Comparison of ENCODE assay signal across 33 cellular contexts in genomic region chr13:91531646-91532045, GRCh38.
DNase-seq lines count a peak whose midpoint lies in the region; ATAC-seq, FAIRE-seq and TF ChIP-seq lines count a peak whose summit lies in the region.
"Had no signal": no experiment of that assay in that cellular context is flagged by ENCODE, and none has a peak within 500 bp of the region (broad histone marks: within the 10 kb centered on the region; RNA-seq: fewer than 3 reads in every experiment).

No MANE protein-coding gene starts in this region.

- no peaks in the 10 kb centered on the region for H3K4me1 ChIP-seq in left ventricle myocardium inferior
- no peaks in the 10 kb centered on the region for H3K4me1 ChIP-seq in right cardiac atrium (ENCODE audit: control insufficient read depth, insufficient read depth, low read length)
- no peaks in the 10 kb centered on the region; a peak in 1 of 5 replicates for H3K4me1 ChIP-seq in K562 (replicated peaks in 1 of 2; ENCODE audit: control insufficient read depth in 2 of 2, insufficient read depth in 2 of 2, low read length in 2 of 2)
- H3K4me1 ChIP-seq: A549; BLaER1; BLaER1 treated with 17β-estradiol and CSF1 and Interleukin-3, amounts not matched to agents 10 nM and 100 nM; Caco-2 had no signal

- H3K4me2 ChIP-seq in K562 (ENCODE audit: insufficient read depth, low read length) = no peak overlapping the region
- H3K4me2 ChIP-seq: A549; BLaER1; BLaER1 treated with 17β-estradiol and CSF1 and Interleukin-3, amounts not matched to agents 10 nM and 100 nM had no signal

- TF ChIP-seq EP300 in K562 (IDR thresholded peaks at IDR 0.05; ENCODE audit: low read length) = no peak

- no peak for TF ChIP-seq RAD21 in K562 (CRISPR knock-in tag; conservative IDR thresholded peaks at IDR 0.05 in 1 of 2, IDR thresholded peaks at IDR 0.05 in 1 of 2)

- CTCF ChIA-PET in K562 (lab: Yijun Ruan, JAX; ENCODE audit: low intra/inter-chr PET ratio) = no interaction called here

- H3K9me3 ChIP-seq in left ventricle myocardium inferior (replicated peaks) = no peaks in the 10 kb centered on the region
- no peaks in the 10 kb centered on the region for H3K9me3 ChIP-seq in right cardiac atrium (ENCODE audit: control insufficient read depth, low read length)
- H3K9me3 ChIP-seq in K562 (replicated peaks; ENCODE audit: control insufficient read depth, insufficient read depth, low read depth, low read length) = no peaks in the 10 kb centered on the region; the same call in 1 of the 2 replicates
- H3K9me3 ChIP-seq: A549, BE2C, Caco-2 had no signal

- in situ Hi-C loops in K562 (cut with MboI) = no loop called here

- FAIRE-seq in K562 (lab: Jason Lieb, UNC) = no peak
- FAIRE-seq: A204.1, A549, D721Med had no signal

- no peak overlapping the region for H3K9ac ChIP-seq in K562 (ENCODE audit: insufficient read depth in 1 of 2, low read depth in 2 of 2, low read length in 2 of 2)
- H3K9ac ChIP-seq: BLaER1; BLaER1 treated with 17β-estradiol and CSF1 and Interleukin-3, amounts not matched to agents 10 nM and 100 nM had no signal

- ATAC-seq in left ventricle myocardium superior (no peak), right cardiac atrium (no peak), Right ventricle myocardium inferior (no peak), K562 (no peak), GM21717 (IDR thresholded peaks at IDR 0.05; ENCODE audit: unreplicated experiment) (no peak)
- ATAC-seq: A549; CD8-positive, alpha-beta T cell had no signal

- H3K79me2 ChIP-seq in K562 (ENCODE audit: control insufficient read depth, insufficient read depth, low read length) = no peaks in the 10 kb centered on the region

- intact Hi-C loops in left ventricle myocardium inferior (cut with micrococcal nuclease) (no loop called here), left ventricle myocardium superior (cut with micrococcal nuclease) (no loop called here), right cardiac atrium (cut with DNase I) (no loop called here), Right ventricle myocardium inferior (cut with DNase I) (no loop called here), K562 (cut with micrococcal nuclease) (no loop called here)

- TF ChIP-seq CTCF in left ventricle myocardium inferior (IDR thresholded peaks at IDR 0.05; ENCODE audit: borderline replicate concordance) = no peak
- no peak for TF ChIP-seq CTCF in K562 (IDR thresholded peaks at IDR 0.05 in 2 of 3, conservative IDR thresholded peaks at IDR 0.05 in 1 of 3; ENCODE audit: insufficient read depth in 2 of 3, low read depth in 1 of 3, low read length in 3 of 3)

- BruUV-seq in K562 (replicated peaks; lab: Mats Ljungman, UMichigan) = no TSS peak

- no peaks in the 10 kb centered on the region for H4K20me1 ChIP-seq in K562 (replicated peaks; ENCODE audit: control insufficient read depth, insufficient read depth, low read length)
- H4K20me1 ChIP-seq: BLaER1; BLaER1 treated with 17β-estradiol and CSF1 and Interleukin-3, amounts not matched to agents 10 nM and 100 nM had no signal

- H3K27me3 ChIP-seq in left ventricle myocardium inferior (ENCODE audit: low read depth) = no peaks in the 10 kb centered on the region
- H3K27me3 ChIP-seq in right cardiac atrium (ENCODE audit: control insufficient read depth, insufficient read depth) = no peaks in the 10 kb centered on the region
- no peaks in the 10 kb centered on the region for H3K27me3 ChIP-seq in K562 (ENCODE audit: control insufficient read depth in 2 of 2, insufficient read depth in 2 of 2, low read length in 2 of 2)
- H3K27me3 ChIP-seq: BE2C; BLaER1; BLaER1 treated with 17β-estradiol and CSF1 and Interleukin-3, amounts not matched to agents 10 nM and 100 nM had no signal

- TF ChIP-seq POLR2A in K562 (conservative IDR thresholded peaks at IDR 0.05) = no peak

- peak overlapping the region; percentile 3 for H3K4me3 ChIP-seq in left ventricle myocardium inferior
- H3K4me3 ChIP-seq in right cardiac atrium (ENCODE audit: low read length) = peak overlapping the region; percentile 40
- no peak overlapping the region for H3K4me3 ChIP-seq in K562
- H3K4me3 ChIP-seq: A549; BLaER1; BLaER1 treated with 17β-estradiol and CSF1 and Interleukin-3, amounts not matched to agents 10 nM and 100 nM had no signal

- POLR2A ChIA-PET in K562 (lab: Yijun Ruan, JAX) = interaction anchor here (1.3 kb wide), 1 partner anchor 8 kb away, joined by 3 read pairs; no protein-coding TSS in a partner anchor

- DNase-seq in left ventricle myocardium inferior (no peak), left ventricle myocardium superior (no peak), right cardiac atrium (no peak), Right ventricle myocardium inferior (ENCODE audit: missing footprints) (no peak), K562 (ENCODE audit: extremely low read depth in 1 of 4, low spot score in 3 of 4) (no peak)
- DNase-seq: 8988T; ACHN; AML-193; BE2C; C1 segment of cervical spinal cord; Caco-2; Calu3; CD4-positive, alpha-beta memory T cell; CD4-positive, alpha-beta T cell; CD4-positive, CD25-positive, alpha-beta regulatory T cell; CD8-positive, alpha-beta memory T cell; CD8-positive, alpha-beta T cell; COR-L47; DMS 273 treated with DMSO at 0.1 percent for 48 hours; DMS153; DMS53; DMS79; DMS79 treated with DMSO at 0.1 percent for 48 hours; DND-41; EL had no signal

- 52% methylated on average over 2 of the region's 2 CpGs for WGBS in right cardiac atrium
- WGBS in K562 (ENCODE audit: insufficient coverage, low coverage, missing lambda C conversion rate) = 16% methylated on average over 2 of the region's 2 CpGs

- no peak overlapping the region for H3K27ac ChIP-seq in left ventricle myocardium inferior (replicated peaks)
- H3K27ac ChIP-seq in right cardiac atrium (ENCODE audit: low read length) = no peak overlapping the region
- no peak overlapping the region for H3K27ac ChIP-seq in K562 (ENCODE audit: extremely low read depth, low read depth, low read length)
- H3K27ac ChIP-seq: 22Rv1; A549; BLaER1; BLaER1 treated with 17β-estradiol and CSF1 and Interleukin-3, amounts not matched to agents 10 nM and 100 nM; C4-2B had no signal

- H3K36me3 ChIP-seq in left ventricle myocardium inferior (no peaks in the 10 kb centered on the region), K562 (ENCODE audit: control insufficient read depth, insufficient read depth, low read length) (no peaks in the 10 kb centered on the region)
- H3K36me3 ChIP-seq: BE2C; BLaER1; BLaER1 treated with 17β-estradiol and CSF1 and Interleukin-3, amounts not matched to agents 10 nM and 100 nM had no signal

- H2AFZ ChIP-seq in K562 (ENCODE audit: low read depth, low read length) = no peak overlapping the region

- H3K9me1 ChIP-seq in K562 (ENCODE audit: control insufficient read depth, insufficient read depth, low read length) = no peaks in the 10 kb centered on the region

TF ChIP-seq in K562, 482 proteins besides CTCF, POLR2A, EP300 and RAD21 (continues in another document):
- TF ChIP-seq, protein P1, sequence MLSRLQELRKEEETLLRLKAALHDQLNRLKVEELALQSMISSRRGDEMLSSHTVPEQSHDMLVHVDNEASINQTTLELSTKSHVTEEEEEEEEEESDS (CRISPR knock-in tag; IDR thresholded peaks at IDR 0.05) = no peak
- TF ChIP-seq ZBTB2 (IDR thresholded peaks at IDR 0.05) (no peak), SMARCC2 (IDR thresholded peaks at IDR 0.05; ENCODE audit: low read depth) (no peak), ELF4 (CRISPR knock-in tag; IDR thresholded peaks at IDR 0.05) (no peak), ZSCAN32 (CRISPR knock-in tag; IDR thresholded peaks at IDR 0.05) (no peak), HDAC2 (IDR thresholded peaks at IDR 0.05) (no peak), SAFB (IDR thresholded peaks at IDR 0.05; ENCODE audit: borderline replicate concordance, low read depth, low read length) (no peak), E2F3 (CRISPR knock-in tag; IDR thresholded peaks at IDR 0.05) (no peak), SMAD2 (IDR thresholded peaks at IDR 0.05; ENCODE audit: low read depth, low read length) (no peak), FOXA1 (IDR thresholded peaks at IDR 0.05; ENCODE audit: borderline replicate concordance) (no peak), MBD1 (CRISPR knock-in tag; IDR thresholded peaks at IDR 0.05) (peak; percentile 77; the same call in 1 of the 2 replicates)
- TF ChIP-seq, protein P2, sequence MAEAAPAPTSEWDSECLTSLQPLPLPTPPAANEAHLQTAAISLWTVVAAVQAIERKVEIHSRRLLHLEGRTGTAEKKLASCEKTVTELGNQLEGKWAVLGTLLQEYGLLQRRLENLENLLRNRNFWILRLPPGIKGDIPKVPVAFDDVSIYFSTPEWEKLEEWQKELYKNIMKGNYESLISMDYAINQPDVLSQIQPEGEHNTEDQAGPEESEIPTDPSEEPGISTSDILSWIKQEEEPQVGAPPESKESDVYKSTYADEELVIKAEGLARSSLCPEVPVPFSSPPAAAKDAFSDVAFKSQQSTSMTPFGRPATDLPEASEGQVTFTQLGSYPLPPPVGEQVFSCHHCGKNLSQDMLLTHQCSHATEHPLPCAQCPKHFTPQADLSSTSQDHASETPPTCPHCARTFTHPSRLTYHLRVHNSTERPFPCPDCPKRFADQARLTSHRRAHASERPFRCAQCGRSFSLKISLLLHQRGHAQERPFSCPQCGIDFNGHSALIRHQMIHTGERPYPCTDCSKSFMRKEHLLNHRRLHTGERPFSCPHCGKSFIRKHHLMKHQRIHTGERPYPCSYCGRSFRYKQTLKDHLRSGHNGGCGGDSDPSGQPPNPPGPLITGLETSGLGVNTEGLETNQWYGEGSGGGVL (CRISPR knock-in tag; IDR thresholded peaks at IDR 0.05) = no peak
